7 cellular contexts compared by ENCODE assay signal in genomic region chr18:658947-659533, GRCh38. TPM values are rescaled to one million over a fixed set of nuclear protein-coding genes. Genes with fewer than 3 reads are reported as not detected.
A peak's percentile ranks its signal among the peaks of the same experiment; 100 is the strongest.
DNase-seq lines count a peak whose midpoint lies in the region; TF ChIP-seq lines count a peak whose summit lies in the region.

No MANE protein-coding gene starts in this region.

- H2AFZ ChIP-seq in GM23248, result peak overlapping the region; percentile 91

- no peak for DNase-seq in GM23248
- peak; percentile 19 for DNase-seq in RPMI8226
- no peak for DNase-seq in epithelial cell of proximal tubule (ENCODE audit: low read depth)
- DNase-seq in retinal pigment epithelial cell (ENCODE audit: low read depth), result no peak
- DNase-seq in foreskin melanocyte, result no peak
- DNase-seq in stimulated activated CD4-positive, alpha-beta T cell treated with anti-CD3 and anti-CD28 coated beads, Interleukin-15, amount 100 ng/mL, for 24 hours, result no peak
- DNase-seq in GF-D8 (lab: John Stamatoyannopoulos, UW), result no peak

- peak overlapping the region; percentile 77 for H3K9ac ChIP-seq in GM23248

- no peaks in the 10 kb centered on the region for H3K4me1 ChIP-seq in GM23248 (ENCODE audit: insufficient read depth)

- H3K9me2 ChIP-seq in GM23248 (ENCODE audit: insufficient read depth), result no peaks in the 10 kb centered on the region

- no peak for TF ChIP-seq CTCF in epithelial cell of proximal tubule (conservative IDR thresholded peaks at IDR 0.05; ENCODE audit: low read depth, low read length)
- no peak for TF ChIP-seq CTCF in retinal pigment epithelial cell (conservative IDR thresholded peaks at IDR 0.05; ENCODE audit: low read depth, low read length)

- no peaks in the 10 kb centered on the region for H3F3A ChIP-seq in GM23248 (ENCODE audit: insufficient read depth)

- H3K27me3 ChIP-seq in GM23248 (replicated peaks; ENCODE audit: insufficient read depth), result no peaks in the 10 kb centered on the region

- no peaks in the 10 kb centered on the region for H3K9me3 ChIP-seq in GM23248 (ENCODE audit: low read depth)

- no peaks in the 10 kb centered on the region for H4K20me1 ChIP-seq in GM23248 (ENCODE audit: insufficient read depth)

- H3K4me2 ChIP-seq in GM23248 (ENCODE audit: unreplicated experiment), result peak overlapping the region; percentile 84

- peaks cover 32% of the 10 kb centered on the region for H3K79me2 ChIP-seq in GM23248 (ENCODE audit: insufficient read depth)

- H3K27ac ChIP-seq in GM23248, result no peak overlapping the region

- H3K4me3 ChIP-seq in GM23248, result peak overlapping the region; percentile 79
- peak overlapping the region; percentile 91 for H3K4me3 ChIP-seq in epithelial cell of proximal tubule (ENCODE audit: low read depth, low read length)
- peak overlapping the region; percentile 78 for H3K4me3 ChIP-seq in retinal pigment epithelial cell (ENCODE audit: low read length)

- no peaks in the 10 kb centered on the region; the same call in 1 of the 2 replicates for H3K36me3 ChIP-seq in GM23248 (ENCODE audit: low read depth)

- in situ Hi-C loops in GM23248 (cut with MboI), result no loop called here

- 82 to 83% methylated on average over 10 of the region's 10 CpGs for WGBS in GM23248 (ENCODE audit: low coverage in 1 of 2, low lambda C conversion rate in 2 of 2, missing lambda C conversion rate in 2 of 2), 2 experiments

RNA-seq across cellular contexts. Expression of gene TYMS, which starts 1.6 kb away (rescaled TPM):
- total RNA-seq in GM23248 (2014; rRNA removed; shearing (Covaris generic)), result 16.8 and 17.7 TPM in 2 replicates
- polyA plus RNA-seq in GM23248 (2016; fragmentation: Nextera tagmentation; extraction: Ambion mirVana), result 71.5 and 72.8 TPM in 2 replicates
- total RNA-seq in epithelial cell of proximal tubule, result 65.6 and 119 TPM in 2 replicates

RNA-seq across cellular contexts. Expression of gene ENOSF1, which starts 53.4 kb away (rescaled TPM):
- 17.5 and 24.3 TPM in 2 replicates for total RNA-seq in GM23248 (2014; rRNA removed; shearing (Covaris generic))
- 18.0 and 20.0 TPM in 2 replicates for polyA plus RNA-seq in GM23248 (2016; fragmentation: Nextera tagmentation; extraction: Ambion mirVana)
- total RNA-seq in epithelial cell of proximal tubule, result 28.0 and 32.3 TPM in 2 replicates
